In genomic region chr2:209426432-209426831, GRCh38 we compare ENCODE assay signal across 1 cellular context.
TF ChIP-seq lines count a peak whose summit lies in the region.

No MANE protein-coding gene starts in this region.

TF ChIP-seq in SK-N-SH, 30 proteins besides CTCF, POLR2A, EP300 and RAD21 (continued from another document):
- TF ChIP-seq, protein P1, sequence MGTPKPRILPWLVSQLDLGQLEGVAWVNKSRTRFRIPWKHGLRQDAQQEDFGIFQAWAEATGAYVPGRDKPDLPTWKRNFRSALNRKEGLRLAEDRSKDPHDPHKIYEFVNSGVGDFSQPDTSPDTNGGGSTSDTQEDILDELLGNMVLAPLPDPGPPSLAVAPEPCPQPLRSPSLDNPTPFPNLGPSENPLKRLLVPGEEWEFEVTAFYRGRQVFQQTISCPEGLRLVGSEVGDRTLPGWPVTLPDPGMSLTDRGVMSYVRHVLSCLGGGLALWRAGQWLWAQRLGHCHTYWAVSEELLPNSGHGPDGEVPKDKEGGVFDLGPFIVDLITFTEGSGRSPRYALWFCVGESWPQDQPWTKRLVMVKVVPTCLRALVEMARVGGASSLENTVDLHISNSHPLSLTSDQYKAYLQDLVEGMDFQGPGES (IDR thresholded peaks at IDR 0.05; ENCODE audit: low read depth, low read length) = no peak
- TF ChIP-seq SIN3A (IDR thresholded peaks at IDR 0.05; ENCODE audit: borderline replicate concordance, low read depth, low read length) (no peak), GABPA (IDR thresholded peaks at IDR 0.05; ENCODE audit: low read depth) (no peak)
